Comparison of ENCODE assay signal across 10 cellular contexts in genomic region chr5:62284946-62285891, GRCh38. TPM values are rescaled to one million over a fixed set of nuclear protein-coding genes. Genes with fewer than 3 reads are reported as not detected.
DNase-seq lines count a peak whose midpoint lies in the region; ATAC-seq and TF ChIP-seq lines count a peak whose summit lies in the region.
"Had no signal": no experiment of that assay in that cellular context is flagged by ENCODE, and none has a peak within 500 bp of the region (broad histone marks: within the 10 kb centered on the region; RNA-seq: fewer than 3 reads in every experiment).

No MANE protein-coding gene starts in this region.

- POLR2A ChIA-PET in PC-3 (lab: Charles Lee; ENCODE audit: unreplicated experiment) = no interaction called here

- CTCF ChIA-PET in PC-3 (lab: Charles Lee) = no interaction called here

- H3K36me3 Mint-ChIP-seq in T-helper 2 cell treated with Interferon-gamma antibody and Interleukin-4, amounts not matched to agents 5 μg/mL and 100 μg/mL, for 36 hours (ENCODE audit: low read depth) = peaks cover 62% of the 10 kb centered on the region
- peaks cover 25% of the 10 kb centered on the region for H3K36me3 Mint-ChIP-seq in natural killer cell treated with Interleukin-12 subunit alpha and Interleukin-12 subunit beta and Interleukin-15 and Interleukin-18, amount 100 ng/mL, for 72 hours

- DNase-seq in T-helper 2 cell treated with Interferon-gamma antibody and Interleukin-4, amounts not matched to agents 5 μg/mL and 100 μg/mL, for 36 hours (ENCODE audit: low spot score) = peak; percentile 88
- peak; percentile 94 for DNase-seq in natural killer cell treated with Interleukin-12 subunit alpha and Interleukin-12 subunit beta and Interleukin-15 and Interleukin-18, amount 100 ng/mL, for 72 hours (ENCODE audit: low spot score)
- DNase-seq in kidney glomerular epithelial cell (lab: John Stamatoyannopoulos, UW) (no peak), PC-3 (no peak), Kasumi-1 (lab: John Stamatoyannopoulos, UW) (no peak), GF-D8 (lab: John Stamatoyannopoulos, UW) (no peak)

- no peaks in the 10 kb centered on the region for H3K4me1 ChIP-seq in PC-3 (ENCODE audit: insufficient read depth, low read length)

- H3K9me3 Mint-ChIP-seq in T-helper 2 cell treated with Interferon-gamma antibody and Interleukin-4, amounts not matched to agents 5 μg/mL and 100 μg/mL, for 36 hours = peaks cover 53% of the 10 kb centered on the region
- H3K9me3 Mint-ChIP-seq in natural killer cell treated with Interleukin-12 subunit alpha and Interleukin-12 subunit beta and Interleukin-15 and Interleukin-18, amount 100 ng/mL, for 72 hours = peaks cover 7% of the 10 kb centered on the region
- H3K9me3 Mint-ChIP-seq: IgD-negative memory B cell had no signal

- H3K27me3 Mint-ChIP-seq in T-helper 2 cell treated with Interferon-gamma antibody and Interleukin-4, amounts not matched to agents 5 μg/mL and 100 μg/mL, for 36 hours (ENCODE audit: low read depth) = no peaks in the 10 kb centered on the region
- H3K27me3 Mint-ChIP-seq in natural killer cell treated with Interleukin-12 subunit alpha and Interleukin-12 subunit beta and Interleukin-15 and Interleukin-18, amount 100 ng/mL, for 72 hours = peaks cover 0 to 3% of the 10 kb centered on the region in 2 donors

- H3K4me1 Mint-ChIP-seq in T-helper 2 cell treated with Interferon-gamma antibody and Interleukin-4, amounts not matched to agents 5 μg/mL and 100 μg/mL, for 36 hours (ENCODE audit: low read depth) = peaks cover 73% of the 10 kb centered on the region
- peaks cover 56 to 66% of the 10 kb centered on the region in 2 donors for H3K4me1 Mint-ChIP-seq in natural killer cell treated with Interleukin-12 subunit alpha and Interleukin-12 subunit beta and Interleukin-15 and Interleukin-18, amount 100 ng/mL, for 72 hours (ENCODE audit: low read depth in 2 of 2)
- H3K4me1 Mint-ChIP-seq: nephron had no signal

- H3K4me3 ChIP-seq in PC-3 (ENCODE audit: low read length) = no peak overlapping the region

- no TSS peak for BruUV-seq in PC-3 (replicated peaks; lab: Mats Ljungman, UMichigan)

- no peaks in the 10 kb centered on the region for H4K20me1 ChIP-seq in PC-3 (ENCODE audit: low read length)

- H3K27ac Mint-ChIP-seq in T-helper 2 cell treated with Interferon-gamma antibody and Interleukin-4, amounts not matched to agents 5 μg/mL and 100 μg/mL, for 36 hours = peak overlapping the region; percentile 99
- H3K27ac Mint-ChIP-seq in natural killer cell treated with Interleukin-12 subunit alpha and Interleukin-12 subunit beta and Interleukin-15 and Interleukin-18, amount 100 ng/mL, for 72 hours = peak overlapping the region; percentile 97 to 98
- H3K27ac Mint-ChIP-seq: IgD-negative memory B cell, nephron had no signal

- no peak for TF ChIP-seq CTCF in PC-3 (conservative IDR thresholded peaks at IDR 0.05; ENCODE audit: low read depth, low read length)

- H3K27me3 ChIP-seq in PC-3 (ENCODE audit: low read length) = no peaks in the 10 kb centered on the region

- H3F3A ChIP-seq in PC-3 (ENCODE audit: low read length, unreplicated experiment) = no peaks in the 10 kb centered on the region

- H3K79me2 ChIP-seq in PC-3 (ENCODE audit: low read length) = no peaks in the 10 kb centered on the region

- ATAC-seq in GM18508 (IDR thresholded peaks at IDR 0.05; ENCODE audit: insufficient read depth, unreplicated experiment) (peak; percentile 72), HG02588 (IDR thresholded peaks at IDR 0.05; ENCODE audit: unreplicated experiment) (peak; percentile 75), PC-3 (no peak)
- peak; percentile 93 to 95 for ATAC-seq in natural killer cell treated with Interleukin-12 subunit alpha and Interleukin-12 subunit beta and Interleukin-15 and Interleukin-18, amount 100 ng/mL, for 72 hours

- no peaks in the 10 kb centered on the region for H3K36me3 ChIP-seq in PC-3 (ENCODE audit: low read depth, low read length)

- peak overlapping the region; percentile 80 for H3K4me3 Mint-ChIP-seq in T-helper 2 cell treated with Interferon-gamma antibody and Interleukin-4, amounts not matched to agents 5 μg/mL and 100 μg/mL, for 36 hours
- H3K4me3 Mint-ChIP-seq in natural killer cell treated with Interleukin-12 subunit alpha and Interleukin-12 subunit beta and Interleukin-15 and Interleukin-18, amount 100 ng/mL, for 72 hours = peak overlapping the region; percentile 87
- H3K4me3 Mint-ChIP-seq: IgD-negative memory B cell, nephron had no signal

- intact Hi-C loops in PC-3 (cut with micrococcal nuclease) = no loop called here

- H2AFZ ChIP-seq in PC-3 (ENCODE audit: low read length) = no peak overlapping the region

- H3K9ac ChIP-seq in PC-3 (ENCODE audit: low read length) = no peak overlapping the region

- no peak overlapping the region for H3K27ac ChIP-seq in PC-3 (ENCODE audit: low read length)

- H3K9me2 ChIP-seq in PC-3 (replicated peaks; ENCODE audit: low read length) = no peaks in the 10 kb centered on the region

- H3K4me2 ChIP-seq in PC-3 (ENCODE audit: low read length) = no peak overlapping the region

- no peaks in the 10 kb centered on the region for H3K9me3 ChIP-seq in PC-3 (ENCODE audit: low read length)

RNA-seq across cellular contexts. Expression of gene KIF2A, which starts 20.8 kb away (rescaled TPM):
- total RNA-seq in natural killer cell treated with Interleukin-12 subunit alpha and Interleukin-12 subunit beta and Interleukin-15 and Interleukin-18, amount 100 ng/mL, for 72 hours = 100 to 1,000 TPM; 190 to 201 TPM
- 19.0 and 26.4 TPM in 2 replicates for total RNA-seq in PC-3 (2014; rRNA removed)

Comparison
In these comparisons a context has a peak if more than half of its experiments do, and no peak if none do; other contexts are left out.
1. DNase-seq: peak in T-helper 2 cell treated with Interferon-gamma antibody and Interleukin-4, amounts not matched to agents 5 μg/mL and 100 μg/mL, for 36 hours (single experiment) and natural killer cell treated with Interleukin-12 subunit alpha and Interleukin-12 subunit beta and Interleukin-15 and Interleukin-18, amount 100 ng/mL, for 72 hours (single experiment); none in kidney glomerular epithelial cell (single experiment), PC-3 (single experiment), Kasumi-1 (0 of 2) and GF-D8 (single experiment).